Comparison of ENCODE assay signal across 31 cellular contexts in genomic region chr3:32180151-32180850, GRCh38. TPM values are rescaled to one million over a fixed set of nuclear protein-coding genes. Genes with fewer than 3 reads are reported as not detected.
"Had no signal": no experiment of that assay in that cellular context is flagged by ENCODE, and none has a peak within 500 bp of the region (broad histone marks: within the 10 kb centered on the region; RNA-seq: fewer than 3 reads in every experiment).

No MANE protein-coding gene starts in this region.

- DNase-seq: activated B cell treated with CpG ODN at 0.5 μM for 24 hours; activated CD4-positive, alpha-beta T cell treated with anti-CD3 and anti-CD28 coated beads for 1 hour; activated CD4-positive, alpha-beta T cell treated with anti-CD3 and anti-CD28 coated beads, Interleukin-2, amount 10 ng/mL, durations not matched to agents 24 days and 14 days; activated CD4-positive, alpha-beta T cell treated with anti-CD3 and anti-CD28 coated beads, Interleukin-2, amount 50 U/mL, for 48 hours; activated CD8-positive, alpha-beta memory T cell treated with anti-CD3 and anti-CD28 coated beads, Interleukin-2, amount 10 ng/mL, durations not matched to agents 7 days and 5 days; activated effector memory CD4-positive, alpha-beta T cell treated with anti-CD3 and anti-CD28 coated beads, Interleukin-2, amount 50 U/mL, for 16 hours; activated naive CD4-positive, alpha-beta T cell treated with Interleukin-2 at 50 U/mL for 16 hours; activated naive CD8-positive, alpha-beta T cell treated with anti-CD3 and anti-CD28 coated beads, Interleukin-2, amount 50 U/mL, for 24 hours; activated T-cell treated with anti-CD3 and anti-CD28 coated beads, Interleukin-2, amount 50 U/mL, for 24 hours; amniotic stem cell; body of pancreas; central memory CD4-positive, alpha-beta T cell; IMR-90; Kasumi-1; KBM-7; NCI-H1092; NCI-H1417 treated with DMSO at 0.1 percent for 48 hours; NCI-H1694; NCI-H2081; NCI-H2227 treated with DMSO at 0.1 percent for 48 hours; NCI-H446 treated with DMSO at 0.1 percent for 48 hours; NCI-H524 treated with DMSO at 0.1 percent for 48 hours; NCI-H748 treated with DMSO at 0.1 percent for 48 hours; OCI-M1; RPMI8226; T-helper 17 cell; T-helper 9 cell had no signal

- H3K27ac ChIP-seq: ascending aorta, body of pancreas had no signal

- H3K4me3 ChIP-seq: ascending aorta, body of pancreas had no signal

- H3K4me1 ChIP-seq: ascending aorta had no signal

- H3K36me3 ChIP-seq: ascending aorta had no signal

- H3K27me3 ChIP-seq: ascending aorta, body of pancreas had no signal

- H3K9me3 ChIP-seq: ascending aorta, body of pancreas had no signal

- ATAC-seq: activated CD8-positive, alpha-beta memory T cell treated with anti-CD3 and anti-CD28 coated beads, Interleukin-2, amount 10 ng/mL, durations not matched to agents 7 days and 5 days; activated naive CD4-positive, alpha-beta T cell treated with anti-CD3 and anti-CD28 coated beads, Interleukin-2, amount 50 U/mL, for 72 hours; activated naive CD8-positive, alpha-beta T cell treated with anti-CD3 and anti-CD28 coated beads, Interleukin-2, amount 50 U/mL, for 24 hours; body of pancreas; Panc1; Right ventricle myocardium inferior; T-helper 17 cell had no signal

RNA-seq across cellular contexts. Expression of gene CMTM8, which starts 58.2 kb away (rescaled TPM):
- total RNA-seq: IMR-90 had no signal
